ENCODE assay signal across 9 cellular contexts in the genomic region with DNA sequence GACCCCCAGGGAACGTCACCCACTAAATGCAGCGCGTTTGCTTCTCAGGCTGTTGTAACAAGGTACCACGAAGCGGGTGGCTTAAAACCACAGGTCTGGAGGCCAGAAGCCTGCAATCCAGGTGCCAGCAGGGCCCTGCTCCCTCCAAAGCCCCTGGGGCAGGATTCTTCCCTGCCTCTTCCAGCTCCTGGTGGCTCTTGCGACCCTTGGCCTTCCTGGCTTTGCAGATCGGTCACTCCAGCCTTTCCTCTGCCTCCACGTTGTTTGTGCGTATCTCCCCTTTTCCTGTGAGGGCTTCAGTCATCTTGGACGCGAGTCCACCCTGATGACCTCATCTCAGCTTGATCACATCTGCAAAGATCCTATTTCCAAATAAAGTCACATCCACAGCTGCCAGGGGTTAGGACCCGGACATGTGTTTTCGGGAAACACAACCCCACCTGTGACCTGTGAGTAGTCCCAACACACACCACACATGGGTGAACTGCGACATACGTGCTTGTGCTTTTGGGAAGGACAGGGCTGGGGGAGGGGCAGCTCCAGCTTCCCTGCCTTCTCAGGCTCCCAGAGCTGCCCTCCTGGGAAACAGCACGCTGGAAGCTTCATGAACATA.
DNase-seq lines count a peak whose midpoint lies in the region; ATAC-seq and TF ChIP-seq lines count a peak whose summit lies in the region.
"Had no signal": no experiment of that assay in that cellular context is flagged by ENCODE, and none has a peak within 500 bp of the region (broad histone marks: within the 10 kb centered on the region; RNA-seq: fewer than 3 reads in every experiment).

No MANE protein-coding gene starts in this region.

- peak; percentile 21 to 39 for ATAC-seq in left cardiac atrium
- ATAC-seq in GM19467 (IDR thresholded peaks at IDR 0.05; ENCODE audit: unreplicated experiment): no peak
- ATAC-seq in HG02763 (IDR thresholded peaks at IDR 0.05; ENCODE audit: unreplicated experiment): no peak

- H3K9ac ChIP-seq in skeletal muscle satellite cell (ENCODE audit: low read depth, low read length): peak overlapping the region; percentile 34

- no peaks in the 10 kb centered on the region for H3K9me3 ChIP-seq in adrenal gland (replicated peaks in 1 of 3)
- H3K9me3 ChIP-seq in skeletal muscle satellite cell (replicated peaks; ENCODE audit: low read length): no peaks in the 10 kb centered on the region

- H3K4me1 ChIP-seq in adrenal gland (replicated peaks in 1 of 2) (peaks cover 43 to 80% of the 10 kb centered on the region in 2 donors), skeletal muscle satellite cell (ENCODE audit: control insufficient read depth, insufficient read depth, low read length) (peaks cover 64% of the 10 kb centered on the region)

- TF ChIP-seq CTCF in adrenal gland (IDR thresholded peaks at IDR 0.05): no peak

- peak overlapping the region in 3 of 5 donors; percentile 66 to 87 (median 78) for H3K27ac ChIP-seq in adrenal gland

- intact Hi-C loops in adrenal gland (cut with DNase I) (loop anchor here (10.0 kb wide), 3 partner anchors 63 to 117 kb away; partner anchors contain the start of gene NCOR2 (in 1 of the 2)), left cardiac atrium (cut with DNase I) (loop anchor here (5.0 to 10.0 kb wide), 2 partner anchors 63 to 85 kb away; no protein-coding TSS in a partner anchor)

- no peak for TF ChIP-seq POLR2A in adrenal gland (IDR thresholded peaks at IDR 0.05)

- H3K4me3 ChIP-seq in adrenal gland: no peak overlapping the region
- H3K4me3 ChIP-seq in skeletal muscle satellite cell (ENCODE audit: low read length): peak overlapping the region; percentile 29

- WGBS in adrenal gland, 4 donors: 44 to 81% (median 59%) methylated on average over 9 to 16 of the region's 16 CpGs

- no peaks in the 10 kb centered on the region for H3K27me3 ChIP-seq in adrenal gland
- H3K27me3 ChIP-seq in skeletal muscle satellite cell (ENCODE audit: control insufficient read depth, insufficient read depth, low read length): no peaks in the 10 kb centered on the region

- peak; percentile 66 for DNase-seq in H4 (ENCODE audit: low spot score)
- peak in 4 of 7 donors; percentile 47 to 82 (median 59) for DNase-seq in adrenal gland
- peak; percentile 83 for DNase-seq in left cardiac atrium
- DNase-seq in NCI-H2029 (lab: John Stamatoyannopoulos, UW): no peak
- no peak for DNase-seq in T-helper 9 cell
- DNase-seq: GOT3 had no signal

- peak overlapping the region; percentile 73 for H3K4me2 ChIP-seq in skeletal muscle satellite cell (ENCODE audit: low read length)

- H3K36me3 ChIP-seq in adrenal gland (replicated peaks in 1 of 2) (no peaks in the 10 kb centered on the region), skeletal muscle satellite cell (ENCODE audit: insufficient read depth, low read length) (no peaks in the 10 kb centered on the region)

Comparison
In these comparisons a context has a peak if more than half of its experiments do, and no peak if none do; other contexts are left out.
1. DNase-seq: peak in H4 (single experiment), adrenal gland (4 of 7) and left cardiac atrium (single experiment); none in NCI-H2029 (single experiment) and T-helper 9 cell (single experiment).
2. ATAC-seq: peak in left cardiac atrium (2 of 2); none in GM19467 (single experiment) and HG02763 (single experiment).